Comparison of ENCODE assay signal across 21 cellular contexts in the genomic region with DNA sequence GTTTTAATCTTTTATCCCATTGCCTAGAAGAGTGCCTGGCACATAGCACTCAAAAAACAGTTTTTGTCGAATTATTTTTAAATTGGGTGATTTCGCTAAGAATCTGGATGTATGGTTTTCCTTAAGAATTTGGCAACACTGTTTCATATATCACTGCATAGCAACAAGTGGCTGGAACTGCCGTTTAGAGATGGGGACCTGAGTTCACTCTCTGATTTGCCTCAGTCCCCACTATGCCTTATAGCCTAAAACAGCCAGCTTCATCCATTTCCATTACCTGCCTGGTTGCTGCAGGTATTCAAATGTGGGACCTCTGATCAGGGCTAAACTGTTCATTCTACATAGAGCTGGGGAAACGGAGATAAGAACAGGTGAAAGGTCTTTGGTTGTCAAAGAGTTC. TPM values are rescaled to one million over a fixed set of nuclear protein-coding genes. Genes with fewer than 3 reads are reported as not detected.
DNase-seq lines count a peak whose midpoint lies in the region; ATAC-seq and TF ChIP-seq lines count a peak whose summit lies in the region.
"Had no signal": no experiment of that assay in that cellular context is flagged by ENCODE, and none has a peak within 500 bp of the region (broad histone marks: within the 10 kb centered on the region; RNA-seq: fewer than 3 reads in every experiment).

No MANE protein-coding gene starts in this region.

- H3K4me2 ChIP-seq in PC-9 (peak overlapping the region; percentile 90), fibroblast of lung (ENCODE audit: extremely low read depth, insufficient read depth, low read length) (peak overlapping the region; percentile 81), trophoblast cell (ENCODE audit: low read length) (peak overlapping the region; percentile 54)

- no peaks in the 10 kb centered on the region; the same call in 1 of the 2 replicates for H3K9me3 ChIP-seq in AG04450 (ENCODE audit: control insufficient read depth, insufficient read depth, low read length)
- H3K9me3 ChIP-seq in PC-9 (ENCODE audit: insufficient read depth, low read depth): no peaks in the 10 kb centered on the region
- H3K9me3 ChIP-seq in fibroblast of lung (ENCODE audit: control insufficient read depth, insufficient read depth, low read depth, low read length): no peaks in the 10 kb centered on the region
- H3K9me3 ChIP-seq in trophoblast cell (ENCODE audit: insufficient read depth, low read depth, low read length): no peaks in the 10 kb centered on the region
- H3K9me3 ChIP-seq: gastroesophageal sphincter, prostate gland had no signal

- WGBS in trophoblast cell (ENCODE audit: extremely low coverage, insufficient coverage, insufficient read length): no CpG with 5 or more reads among the region's 4 CpGs

- H3K79me1 ChIP-seq in trophoblast cell (ENCODE audit: low read length): peaks cover 14% of the 10 kb centered on the region

- no peak for ATAC-seq in esophagus mucosa
- ATAC-seq in HG02870 (IDR thresholded peaks at IDR 0.05; ENCODE audit: unreplicated experiment): no peak
- ATAC-seq: activated CD4-positive, alpha-beta T cell treated with anti-CD3 and anti-CD28 coated beads for 36 hours; gastroesophageal sphincter; natural killer cell had no signal

- H4K91ac ChIP-seq in trophoblast cell (ENCODE audit: low read depth, low read length): no peak overlapping the region

- no peak overlapping the region for H2BK5ac ChIP-seq in trophoblast cell (ENCODE audit: low read depth, low read length, poor library complexity)

- POLR2A ChIA-PET in AG04450 (lab: Yijun Ruan, JAX) (no interaction called here), PC-9 (lab: Charles Lee; ENCODE audit: unreplicated experiment) (interaction anchor here (0.7 kb wide), 1 partner anchor 137 kb away, joined by 3 read pairs; no protein-coding TSS in a partner anchor)

- H2AFZ ChIP-seq in PC-9 (no peak overlapping the region), fibroblast of lung (ENCODE audit: low read length) (no peak overlapping the region), trophoblast cell (ENCODE audit: insufficient read depth, low read length, poor library complexity) (no peak overlapping the region)

- no peak overlapping the region for H3K23ac ChIP-seq in trophoblast cell (ENCODE audit: low read length)

- H3K36me3 ChIP-seq in PC-9 (ENCODE audit: low read depth) (no peaks in the 10 kb centered on the region), fibroblast of lung (ENCODE audit: control insufficient read depth, insufficient read depth, low read length) (no peaks in the 10 kb centered on the region), trophoblast cell (ENCODE audit: control insufficient read depth in 1 of 2, insufficient read depth in 2 of 2, low read length in 2 of 2) (peaks cover 1 to 4% of the 10 kb centered on the region in 2 experiments)
- H3K36me3 ChIP-seq: gastroesophageal sphincter, prostate gland had no signal

- H2BK120ac ChIP-seq in trophoblast cell (ENCODE audit: insufficient read depth, low read length, poor library complexity): no peak overlapping the region

- peaks cover 18% of the 10 kb centered on the region for H3K4me1 ChIP-seq in PC-9 (replicated peaks; ENCODE audit: insufficient read depth)
- peaks cover 24% of the 10 kb centered on the region for H3K4me1 ChIP-seq in fibroblast of lung (ENCODE audit: control insufficient read depth, extremely low read depth, insufficient read depth, low read length)
- peaks cover 26 to 33% of the 10 kb centered on the region in 2 experiments for H3K4me1 ChIP-seq in trophoblast cell (ENCODE audit: control insufficient read depth in 1 of 2, insufficient read depth in 2 of 2, low read length in 2 of 2)

- no peak overlapping the region for H3K4ac ChIP-seq in trophoblast cell (ENCODE audit: low read depth, low read length)

- no peaks in the 10 kb centered on the region for H3K9me2 ChIP-seq in PC-9 (ENCODE audit: insufficient read depth)

- H2AK5ac ChIP-seq in trophoblast cell (ENCODE audit: low read length): no peak overlapping the region

- no peak for DNase-seq in AG04450 (ENCODE audit: low read depth, low spot score)
- no peak for DNase-seq in PC-9
- no peak for DNase-seq in fibroblast of lung (ENCODE audit: low read depth in 2 of 2)
- DNase-seq in trophoblast cell: no peak
- no peak for DNase-seq in GOT3 (lab: John Stamatoyannopoulos, UW)
- DNase-seq in stimulated activated CD4-positive, alpha-beta T cell treated with anti-CD3 and anti-CD28 coated beads, Interleukin-4, amount 100 ng/mL, for 1 hour: no peak
- DNase-seq: activated CD4-positive, alpha-beta T cell treated with anti-CD3 and anti-CD28 coated beads for 36 hours; CD4-positive, CD25-positive, alpha-beta regulatory T cell; MM.1S; natural killer cell; NCI-H1436 treated with DMSO at 0.1 percent for 48 hours; NCI-H2171; NCI-H526 treated with DMSO at 0.1 percent for 48 hours; stimulated activated CD4-positive, alpha-beta T cell treated with anti-CD3 and anti-CD28 coated beads, Interleukin-4, amount 100 ng/mL, for 4 hours had no signal

- no peak overlapping the region for H3K9ac ChIP-seq in fibroblast of lung (ENCODE audit: insufficient read depth, low read length)
- no peak overlapping the region for H3K9ac ChIP-seq in trophoblast cell (ENCODE audit: low read length)

- BruUV-seq in PC-9 (replicated peaks; lab: Mats Ljungman, UMichigan): no TSS peak

- TF ChIP-seq CTCF in AG04450 (IDR thresholded peaks at IDR 0.05; ENCODE audit: low read depth, low read length) (no peak), PC-9 (conservative IDR thresholded peaks at IDR 0.05) (no peak), fibroblast of lung (conservative IDR thresholded peaks at IDR 0.05 in 1 of 2, IDR thresholded peaks at IDR 0.05 in 1 of 2; ENCODE audit: low read depth in 1 of 2, low read length in 2 of 2) (no peak)

- H3F3A ChIP-seq in PC-9 (ENCODE audit: insufficient read depth, low read depth): peaks cover 9% of the 10 kb centered on the region

- H4K20me1 ChIP-seq in PC-9 (ENCODE audit: insufficient read depth) (0 out of 2 replicates have a peak, but pooled peaks cover 10% of the 10 kb centered on the region), fibroblast of lung (ENCODE audit: control insufficient read depth, extremely low read depth, insufficient read depth, low read length) (no peaks in the 10 kb centered on the region)

- H3K79me2 ChIP-seq in PC-9 (ENCODE audit: low read depth) (peaks cover 67% of the 10 kb centered on the region), fibroblast of lung (ENCODE audit: control insufficient read depth, insufficient read depth, low read length) (peaks cover 59% of the 10 kb centered on the region), trophoblast cell (ENCODE audit: control insufficient read depth, insufficient read depth, low read length, poor library complexity) (peaks cover 9% of the 10 kb centered on the region)

- H3K4me3 ChIP-seq in AG04450 (ENCODE audit: low read depth, low read length): peak overlapping the region; percentile 99
- peak overlapping the region; percentile 99; the same call in 1 of the 2 replicates for H3K4me3 ChIP-seq in PC-9
- peak overlapping the region in 2 of 4 experiments; percentile 87 to 99 for H3K4me3 ChIP-seq in fibroblast of lung (replicated peaks in 1 of 4; ENCODE audit: control extremely low read depth in 1 of 4, insufficient read depth in 1 of 4, low read depth in 3 of 4, low read length in 4 of 4)
- H3K4me3 ChIP-seq in trophoblast cell (ENCODE audit: low read depth, low read length): no peak overlapping the region
- H3K4me3 ChIP-seq: prostate gland had no signal

- H3K27me3 ChIP-seq in AG04450 (ENCODE audit: control insufficient read depth, insufficient read depth, low read length): no peaks in the 10 kb centered on the region
- no peaks in the 10 kb centered on the region for H3K27me3 ChIP-seq in PC-9 (ENCODE audit: insufficient read depth, low read depth)
- H3K27me3 ChIP-seq in fibroblast of lung (ENCODE audit: control insufficient read depth, insufficient read depth, low read length): no peaks in the 10 kb centered on the region
- H3K27me3 ChIP-seq in trophoblast cell (ENCODE audit: insufficient read depth, low read length): no peaks in the 10 kb centered on the region
- H3K27me3 ChIP-seq: gastroesophageal sphincter had no signal

- no peak overlapping the region for H4K12ac ChIP-seq in trophoblast cell (ENCODE audit: low read depth, low read length)

- intact Hi-C loops in PC-9 (cut with micrococcal nuclease; ENCODE audit: unreplicated experiment): loop anchor here (10.0 kb wide), 1 partner anchor 947 kb away; no protein-coding TSS in a partner anchor

- no peak overlapping the region for H3K27ac ChIP-seq in AG04450 (ENCODE audit: low read depth, low read length)
- H3K27ac ChIP-seq in PC-9: no peak overlapping the region
- no peak overlapping the region for H3K27ac ChIP-seq in fibroblast of lung (ENCODE audit: insufficient read depth, low read length)
- no peak overlapping the region for H3K27ac ChIP-seq in trophoblast cell (ENCODE audit: low read depth, low read length)
- H3K27ac ChIP-seq: prostate gland had no signal

- H3K14ac ChIP-seq in trophoblast cell (ENCODE audit: low read length): no peak overlapping the region

- H4K8ac ChIP-seq in trophoblast cell (ENCODE audit: low read depth, low read length): no peak overlapping the region

- CTCF ChIA-PET in AG04450 (lab: Charles Lee) (interaction anchor here (0.6 to 1.8 kb wide), 3 partner anchors 99 to 257 kb away, joined by 3 to 10 read pairs (median 5); no protein-coding TSS in a partner anchor), PC-9 (lab: Charles Lee) (no interaction called here)

- no peak overlapping the region for H2BK12ac ChIP-seq in trophoblast cell (ENCODE audit: low read length)

- H3K18ac ChIP-seq in trophoblast cell (ENCODE audit: low read length): no peak overlapping the region

RNA-seq across cellular contexts. Expression of a gene that starts 1.8 kb away (rescaled TPM):
- polyA plus RNA-seq in AG04450 (2011; rRNA removed): 57.7 and 76.3 TPM in 2 replicates
- 51.4 and 68.3 TPM in 2 replicates for polyA minus RNA-seq in AG04450 (2011; rRNA and poly(A)+ RNA removed)
- 148 and 195 TPM in 2 replicates for total RNA-seq in PC-9 (2021)
- total RNA-seq in fibroblast of lung: 23.6 and 33.7 TPM in 2 replicates
- 60.0 and 78.2 TPM in 2 replicates for polyA plus RNA-seq in fibroblast of lung
- 98.9 and 153 TPM in 2 replicates for polyA plus RNA-seq in fibroblast of lung (2012)
- polyA minus RNA-seq in fibroblast of lung (ENCODE audit: low replicate concordance): 80.3 and 148 TPM in 2 replicates
- polyA plus RNA-seq in trophoblast cell (2013): 84.9 and 94.4 TPM in 2 replicates
- 24.5 TPM for total RNA-seq in esophagus mucosa

RNA-seq across cellular contexts. Expression of a gene that starts 45.9 kb away (rescaled TPM):
- polyA plus RNA-seq in AG04450 (2011; rRNA removed): 6.1 and 7.3 TPM in 2 replicates
- 17.2 TPM in 2 replicates for polyA minus RNA-seq in AG04450 (2011; rRNA and poly(A)+ RNA removed)
- total RNA-seq in PC-9 (2021): 7.3 and 7.5 TPM in 2 replicates
- 6.7 and 10.4 TPM in 2 replicates for total RNA-seq in fibroblast of lung
- polyA plus RNA-seq in fibroblast of lung: 7.1 and 7.3 TPM in 2 replicates
- 5.3 and 5.4 TPM in 2 replicates for polyA plus RNA-seq in fibroblast of lung (2012)
- polyA minus RNA-seq in fibroblast of lung (ENCODE audit: low replicate concordance): 6.7 and 12.2 TPM in 2 replicates
- 2.9 and 3.1 TPM in 2 replicates for polyA plus RNA-seq in trophoblast cell (2013)
- 2.4 TPM for total RNA-seq in esophagus mucosa

RNA-seq across cellular contexts. Expression of a gene that starts 46.3 kb away (rescaled TPM):
- polyA plus RNA-seq in AG04450 (2011; rRNA removed): not detected in 2 replicates
- polyA minus RNA-seq in AG04450 (2011; rRNA and poly(A)+ RNA removed): not detected in 2 replicates
- total RNA-seq in PC-9 (2021): not detected in 2 replicates
- total RNA-seq in fibroblast of lung: not detected in 2 replicates
- polyA plus RNA-seq in fibroblast of lung: 0.08 and 0.35 TPM in 2 replicates
- 0.38 TPM in 1 of 2 replicates, not detected in the other for polyA plus RNA-seq in fibroblast of lung (2012)
- 3.2 and 3.5 TPM in 2 replicates for polyA minus RNA-seq in fibroblast of lung (ENCODE audit: low replicate concordance)
- not detected in 2 replicates for polyA plus RNA-seq in trophoblast cell (2013)
- total RNA-seq in esophagus mucosa: not detected
- total RNA-seq: activated CD4-positive, alpha-beta T cell treated with anti-CD3 and anti-CD28 coated beads for 36 hours; CD4-positive, CD25-positive, alpha-beta regulatory T cell; endothelial cell of umbilical vein; G401; gastroesophageal sphincter; kidney epithelial cell; prostate gland had no signal
- polyA plus RNA-seq: endothelial cell of umbilical vein had no signal
